Comparison of ENCODE assay signal across 23 cellular contexts in the genomic region with DNA sequence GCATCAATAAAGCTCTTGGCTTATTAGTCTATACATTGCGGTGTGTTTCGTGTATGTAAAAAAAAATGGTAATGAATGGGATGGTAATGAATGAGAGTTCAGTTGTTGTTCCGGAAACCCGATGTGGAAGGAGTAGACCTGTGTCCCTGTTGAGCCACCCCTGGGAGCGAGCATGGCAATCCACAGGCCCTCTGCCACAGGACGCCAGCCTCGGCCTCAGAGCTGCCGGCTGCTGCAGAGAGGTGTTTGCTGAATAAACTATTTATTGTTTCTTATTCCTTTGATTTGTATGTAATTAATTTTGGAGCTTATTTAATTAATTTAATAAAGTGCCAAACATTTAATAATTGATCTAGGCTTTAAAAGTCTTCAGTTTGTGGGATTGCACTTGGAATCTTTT. TPM values are rescaled to one million over a fixed set of nuclear protein-coding genes. Genes with fewer than 3 reads are reported as not detected.
"Had no signal": no experiment of that assay in that cellular context is flagged by ENCODE, and none has a peak within 500 bp of the region (broad histone marks: within the 10 kb centered on the region; RNA-seq: fewer than 3 reads in every experiment).

No MANE protein-coding gene starts in this region.

- H3K4me3 ChIP-seq: adrenal gland, hepatocyte, lower lobe of right lung, spleen, tibial nerve, uterus had no signal

- DNase-seq: activated CD8-positive, alpha-beta memory T cell treated with anti-CD3 and anti-CD28 coated beads for 24 hours; activated CD8-positive, alpha-beta memory T cell treated with anti-CD3 and anti-CD28 coated beads, Interleukin-2, amount 50 U/mL, for 48 hours; activated gamma-delta T cell treated with Interleukin-2 at 50 U/mL for 16 hours; adrenal gland; effector CD8-positive, alpha-beta T cell; lower lobe of right lung; nephron progenitor cell; occipital lobe; retina; stimulated activated CD4-positive, alpha-beta T cell treated with anti-CD3 and anti-CD28 coated beads, Interleukin-4, amount 100 ng/mL, for 4 hours; stimulated activated naive CD4-positive, alpha-beta T cell; substantia nigra; T-helper 17 cell; uterus; WERI-Rb-1 had no signal

- H3K4me2 ChIP-seq: hepatocyte had no signal

- H3K4me3 Mint-ChIP-seq: dendritic cell treated with granulocyte-macrophage colony-stimulating factor and Interleukin-4, amounts not matched to agents 40 ng/mL and 50 ng/mL, for 4 days; nephron progenitor cell; T-helper 17 cell had no signal

- H3K36me3 ChIP-seq: uterus had no signal

- H3K9me3 Mint-ChIP-seq: activated naive CD4-positive, alpha-beta T cell treated with anti-CD3 and anti-CD28 coated beads, Interleukin-2, amount 50 U/mL, for 72 hours; dendritic cell treated with granulocyte-macrophage colony-stimulating factor and Interleukin-4, amounts not matched to agents 40 ng/mL and 50 ng/mL, for 4 days; nephron progenitor cell had no signal

- H2AFZ ChIP-seq: hepatocyte had no signal

- H3K9me3 ChIP-seq: adrenal gland, lower lobe of right lung, spleen, tibial nerve, uterus had no signal

- H3K27ac ChIP-seq: lower lobe of right lung, tibial nerve, uterus, WERI-Rb-1 had no signal

- H3K27me3 ChIP-seq: adrenal gland, hepatocyte, spleen, tibial nerve, uterus had no signal

- H3K27ac Mint-ChIP-seq: dendritic cell treated with granulocyte-macrophage colony-stimulating factor and Interleukin-4, amounts not matched to agents 40 ng/mL and 50 ng/mL, for 4 days; T-helper 17 cell had no signal

- ATAC-seq: activated naive CD4-positive, alpha-beta T cell treated with anti-CD3 and anti-CD28 coated beads, Interleukin-2, amount 50 U/mL, for 72 hours; T-helper 17 cell had no signal

- H3K27me3 Mint-ChIP-seq: dendritic cell treated with granulocyte-macrophage colony-stimulating factor and Interleukin-4, amounts not matched to agents 40 ng/mL and 50 ng/mL, for 4 days; T-helper 17 cell had no signal

RNA-seq across cellular contexts. Expression of a gene that starts 24.1 kb away (rescaled TPM):
- total RNA-seq: activated naive CD4-positive, alpha-beta T cell treated with anti-CD3 and anti-CD28 coated beads, Interleukin-2, amount 50 U/mL, for 72 hours; adrenal gland; chondrocyte; fibroblast of villous mesenchyme; hepatocyte; occipital lobe; posterior vena cava; spleen; T-helper 17 cell had no signal
- polyA plus RNA-seq: hepatocyte, spleen had no signal
